ENCODE assay signal across 9 cellular contexts in the genomic region with DNA sequence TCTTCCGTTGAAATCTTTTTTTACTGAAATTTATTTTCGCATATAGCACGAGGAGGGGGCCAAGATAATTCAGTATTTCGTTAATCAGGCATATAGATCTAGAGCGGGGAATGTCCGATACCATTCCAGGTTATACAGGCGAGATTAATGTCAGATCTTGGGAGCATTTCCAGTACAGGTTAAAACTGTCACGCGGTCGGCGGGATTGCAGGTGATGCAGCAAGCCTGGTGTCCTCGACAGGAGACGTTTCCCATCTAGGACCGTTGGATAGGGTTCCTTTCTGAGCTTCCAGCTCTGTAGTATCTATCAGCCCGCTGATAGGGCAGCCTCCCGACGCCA. TPM values are rescaled to one million over a fixed set of nuclear protein-coding genes. Genes with fewer than 3 reads are reported as not detected.
DNase-seq lines count a peak whose midpoint lies in the region; ATAC-seq, FAIRE-seq and TF ChIP-seq lines count a peak whose summit lies in the region.
"Had no signal": no experiment of that assay in that cellular context is flagged by ENCODE, and none has a peak within 500 bp of the region (broad histone marks: within the 10 kb centered on the region; RNA-seq: fewer than 3 reads in every experiment).

No MANE protein-coding gene starts in this region.

- peak overlapping the region; percentile 94 for H3K27ac ChIP-seq in left ventricle myocardium inferior (replicated peaks)

- TF ChIP-seq CTCF in left ventricle myocardium inferior (IDR thresholded peaks at IDR 0.05; ENCODE audit: borderline replicate concordance) (no peak), bronchial epithelial cell (IDR thresholded peaks at IDR 0.05; ENCODE audit: insufficient read depth, low read length, severe bottlenecking) (no peak), mucosa of descending colon (IDR thresholded peaks at IDR 0.05) (no peak)

- H3K9me3 ChIP-seq in left ventricle myocardium inferior (replicated peaks) = no peaks in the 10 kb centered on the region
- no peaks in the 10 kb centered on the region for H3K9me3 ChIP-seq in mucosa of descending colon

- no peak for FAIRE-seq in bronchial epithelial cell (lab: Jason Lieb, UNC)

- peaks cover 19% of the 10 kb centered on the region for H3K36me3 ChIP-seq in left ventricle myocardium inferior
- H3K36me3 ChIP-seq in bronchial epithelial cell (ENCODE audit: control insufficient read depth, insufficient read depth, low read length) = peaks cover 3% of the 10 kb centered on the region
- H3K36me3 ChIP-seq in mucosa of descending colon (ENCODE audit: low read depth) = no peaks in the 10 kb centered on the region

- no peak for ATAC-seq in left ventricle myocardium superior
- no peak for ATAC-seq in mucosa of descending colon
- ATAC-seq in GM18868 (IDR thresholded peaks at IDR 0.05; ENCODE audit: unreplicated experiment) = no peak
- no peak for ATAC-seq in HG02970 (IDR thresholded peaks at IDR 0.05; ENCODE audit: low FRiP score, unreplicated experiment)

- H3K4me3 ChIP-seq in left ventricle myocardium inferior (peak overlapping the region; percentile 91), bronchial epithelial cell (ENCODE audit: low read depth, low read length) (peak overlapping the region; percentile 85), mucosa of descending colon (peak overlapping the region; percentile 77)

- H3K4me1 ChIP-seq in left ventricle myocardium inferior (peaks cover 45% of the 10 kb centered on the region), mucosa of descending colon (ENCODE audit: low read depth) (no peaks in the 10 kb centered on the region)

- intact Hi-C loops in left ventricle myocardium inferior (cut with micrococcal nuclease) = no loop called here
- intact Hi-C loops in left ventricle myocardium superior (cut with micrococcal nuclease) = no loop called here
- intact Hi-C loops in mucosa of descending colon (cut with DNase I, micrococcal nuclease) = no loop called here

- DNase-seq in left ventricle myocardium inferior (no peak), left ventricle myocardium superior (no peak), bronchial epithelial cell (ENCODE audit: low read depth) (no peak), mucosa of descending colon (no peak), NCI-H146 (lab: John Stamatoyannopoulos, UW) (no peak)
- DNase-seq in activated CD8-positive, alpha-beta memory T cell treated with anti-CD3 and anti-CD28 coated beads, Interleukin-2, amount 50 U/mL, for 48 hours = no peak

- H3K27me3 ChIP-seq in left ventricle myocardium inferior (ENCODE audit: low read depth) (no peaks in the 10 kb centered on the region), bronchial epithelial cell (ENCODE audit: control insufficient read depth, insufficient read depth, low read length) (no peaks in the 10 kb centered on the region)

RNA-seq across cellular contexts. Expression of gene ABHD10, which starts 0.4 kb away (rescaled TPM):
- total RNA-seq in left ventricle myocardium inferior (62.7 TPM), left ventricle myocardium superior (55.9 TPM), bronchial epithelial cell (22.6 and 28.9 TPM in 2 replicates), mucosa of descending colon (10 to 100 TPM; 19.9 to 26.3 (median 22.4) TPM)

RNA-seq across cellular contexts. Expression of gene TAGLN3, which starts 20.3 kb away (rescaled TPM):
- total RNA-seq in left ventricle myocardium inferior = 0.74 TPM
- not detected for total RNA-seq in left ventricle myocardium superior
- 0.77 and 1.8 TPM in 2 replicates for total RNA-seq in bronchial epithelial cell
- 10 to 100 TPM in 1 of 3 donors, under 1 TPM in 2; 0.27 to 14.7 (median 0.49) TPM for total RNA-seq in mucosa of descending colon

RNA-seq across cellular contexts. Expression of gene TMPRSS7, which starts 56.1 kb away (rescaled TPM):
- total RNA-seq in left ventricle myocardium inferior (not detected), left ventricle myocardium superior (not detected), bronchial epithelial cell (under 0.01 and 0.13 TPM in 2 replicates), mucosa of descending colon (under 1 TPM in 1 of 3 donors, not detected in 2; 0.12 TPM)
- total RNA-seq: M059J had no signal
